ENCODE assay signal across 15 cellular contexts in the genomic region with DNA sequence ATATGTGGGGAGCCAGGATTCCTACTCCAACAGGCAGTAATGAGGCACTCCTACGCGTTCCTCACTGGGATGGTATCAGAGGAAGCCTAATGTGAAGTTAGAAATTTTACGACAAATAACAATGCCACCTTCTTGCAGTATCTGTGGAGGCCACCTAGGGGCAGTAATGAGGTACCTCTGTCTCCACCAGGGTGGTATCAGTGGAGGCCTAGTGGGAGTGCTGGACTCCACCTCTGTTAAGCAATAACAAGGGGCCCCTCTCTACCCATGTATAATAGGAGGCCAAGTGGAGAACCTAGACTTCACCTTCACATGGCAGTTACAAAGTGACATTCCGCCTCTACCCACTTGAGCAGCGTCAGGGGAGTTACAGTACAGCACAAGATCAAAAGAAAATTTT.
DNase-seq lines count a peak whose midpoint lies in the region; ATAC-seq and TF ChIP-seq lines count a peak whose summit lies in the region.
"Had no signal": no experiment of that assay in that cellular context is flagged by ENCODE, and none has a peak within 500 bp of the region (broad histone marks: within the 10 kb centered on the region; RNA-seq: fewer than 3 reads in every experiment).

No MANE protein-coding gene starts in this region.

- H3K36me3 Mint-ChIP-seq in neural crest cell (ENCODE audit: low read depth), result no peaks in the 10 kb centered on the region
- H3K36me3 Mint-ChIP-seq: T-cell had no signal

- no peaks in the 10 kb centered on the region for H3F3A ChIP-seq in PC-9 (ENCODE audit: insufficient read depth, low read depth)

- H3K27ac Mint-ChIP-seq in neural crest cell (ENCODE audit: unreplicated experiment), result no peak overlapping the region
- H3K27ac Mint-ChIP-seq: activated T-cell treated with anti-CD3 and anti-CD28 coated beads, Interleukin-2, amount 50 U/mL, for 24 hours; T-cell had no signal

- ATAC-seq in HG03103 (IDR thresholded peaks at IDR 0.05; ENCODE audit: low read depth, unreplicated experiment), result peak; percentile 58
- no peak for ATAC-seq in HG02970 (IDR thresholded peaks at IDR 0.05; ENCODE audit: low FRiP score, unreplicated experiment)
- ATAC-seq in HG03108 (IDR thresholded peaks at IDR 0.05; ENCODE audit: unreplicated experiment), result no peak
- ATAC-seq: T-cell had no signal

- CTCF ChIA-PET in PC-9 (lab: Charles Lee), result no interaction called here

- peak; percentile 18 for DNase-seq in DMS53 (lab: John Stamatoyannopoulos, UW)
- no peak for DNase-seq in DMS53 treated with DMSO at 0.1 percent for 48 hours (lab: John Stamatoyannopoulos, UW; ENCODE audit: unreplicated experiment)
- no peak for DNase-seq in PC-9
- DNase-seq in neural crest cell (ENCODE audit: low read depth, low spot score), result no peak
- no peak for DNase-seq in MV-4-11 (lab: John Stamatoyannopoulos, UW)
- DNase-seq: activated CD4-positive, CD25-positive, alpha-beta regulatory T cell treated with anti-CD3 and anti-CD28 coated beads, Interleukin-2, amount 50 U/mL, for 72 hours; activated T-cell treated with anti-CD3 and anti-CD28 coated beads, Interleukin-2, amount 50 U/mL, for 24 hours; Caco-2; esophagus squamous epithelium; T-cell; thyroid gland had no signal

- H3K36me3 ChIP-seq in PC-9 (ENCODE audit: low read depth), result no peaks in the 10 kb centered on the region
- H3K36me3 ChIP-seq: esophagus squamous epithelium, thyroid gland had no signal

- no peak overlapping the region for H3K27ac ChIP-seq in PC-9
- H3K27ac ChIP-seq: esophagus squamous epithelium, thyroid gland had no signal

- H2AFZ ChIP-seq in PC-9, result no peak overlapping the region

- no peak overlapping the region for H3K4me3 Mint-ChIP-seq in neural crest cell
- H3K4me3 Mint-ChIP-seq: activated T-cell treated with anti-CD3 and anti-CD28 coated beads, Interleukin-2, amount 50 U/mL, for 24 hours; T-cell had no signal

- no peaks in the 10 kb centered on the region for H4K20me1 ChIP-seq in PC-9 (ENCODE audit: insufficient read depth)

- peak; percentile 54 for TF ChIP-seq CTCF in PC-9 (conservative IDR thresholded peaks at IDR 0.05)
- peak; percentile 29 for TF ChIP-seq CTCF in neural crest cell (conservative IDR thresholded peaks at IDR 0.05)

- H3K4me1 Mint-ChIP-seq in neural crest cell, result peaks cover 5% of the 10 kb centered on the region
- H3K4me1 Mint-ChIP-seq: T-cell had no signal

- no peak overlapping the region for H3K4me2 ChIP-seq in PC-9
- H3K4me2 ChIP-seq: smooth muscle cell had no signal

- no peaks in the 10 kb centered on the region for H3K27me3 ChIP-seq in PC-9 (ENCODE audit: insufficient read depth, low read depth)
- H3K27me3 ChIP-seq: esophagus squamous epithelium, thyroid gland had no signal

- no peaks in the 10 kb centered on the region for H3K79me2 ChIP-seq in PC-9 (ENCODE audit: low read depth)

- POLR2A ChIA-PET in PC-9 (lab: Charles Lee; ENCODE audit: unreplicated experiment), result no interaction called here

- no peaks in the 10 kb centered on the region for H3K4me1 ChIP-seq in PC-9 (replicated peaks; ENCODE audit: insufficient read depth)
- H3K4me1 ChIP-seq: Caco-2, esophagus squamous epithelium, thyroid gland had no signal

- H3K9me3 Mint-ChIP-seq in neural crest cell, result peaks cover 4% of the 10 kb centered on the region

- intact Hi-C loops in PC-9 (cut with micrococcal nuclease; ENCODE audit: unreplicated experiment), result no loop called here

- no TSS peak for BruUV-seq in PC-9 (replicated peaks; lab: Mats Ljungman, UMichigan)

- no peaks in the 10 kb centered on the region for H3K9me3 ChIP-seq in PC-9 (ENCODE audit: insufficient read depth, low read depth)
- H3K9me3 ChIP-seq: esophagus squamous epithelium, thyroid gland had no signal

- H3K9me2 ChIP-seq in PC-9 (ENCODE audit: insufficient read depth), result no peaks in the 10 kb centered on the region

- no peak overlapping the region for H3K4me3 ChIP-seq in PC-9
- H3K4me3 ChIP-seq: esophagus squamous epithelium, smooth muscle cell, thyroid gland had no signal

- no peaks in the 10 kb centered on the region for H3K27me3 Mint-ChIP-seq in neural crest cell (ENCODE audit: low read depth)
